In genomic region chr7:104943502-104944343, GRCh38 we compare ENCODE assay signal across 8 cellular contexts.
A peak's percentile ranks its signal among the peaks of the same experiment; 100 is the strongest.
DNase-seq lines count a peak whose midpoint lies in the region; ATAC-seq and TF ChIP-seq lines count a peak whose summit lies in the region.

No MANE protein-coding gene starts in this region.

- no peaks in the 10 kb centered on the region for H3K36me3 ChIP-seq in SK-N-SH (replicated peaks in 1 of 2; ENCODE audit: control insufficient read depth in 1 of 2, insufficient read depth in 2 of 2, low read length in 1 of 2)
- no peaks in the 10 kb centered on the region for H3K36me3 ChIP-seq in kidney epithelial cell (ENCODE audit: control insufficient read depth, insufficient read depth, low read length)

- DNase-seq in A172 (ENCODE audit: low spot score), result peak; percentile 97
- DNase-seq in SK-N-SH, result peak; percentile 73
- peak; percentile 68 for DNase-seq in activated naive CD8-positive, alpha-beta T cell treated with anti-CD3 and anti-CD28 coated beads, Interleukin-2, amount 10 ng/mL, durations not matched to agents 7 days and 5 days
- DNase-seq in kidney epithelial cell (ENCODE audit: low read depth), result peak; percentile 60
- DNase-seq in stimulated activated CD4-positive, alpha-beta T cell treated with anti-CD3 and anti-CD28 coated beads, TNF-alpha, amount 100 ng/mL, for 1 hour (ENCODE audit: low read depth in 3 of 3, low spot score in 1 of 3), result peak; percentile 7 to 28 (median 17)
- no peak for DNase-seq in NCI-H1694 treated with DMSO at 0.1 percent for 48 hours (lab: John Stamatoyannopoulos, UW)

- peaks cover 58% of the 10 kb centered on the region for H3K4me1 Mint-ChIP-seq in activated naive CD8-positive, alpha-beta T cell treated with anti-CD3 and anti-CD28 coated beads, Interleukin-2, amount 10 ng/mL, durations not matched to agents 7 days and 5 days

- no peaks in the 10 kb centered on the region for H3K9me3 Mint-ChIP-seq in activated naive CD8-positive, alpha-beta T cell treated with anti-CD3 and anti-CD28 coated beads, Interleukin-2, amount 10 ng/mL, durations not matched to agents 7 days and 5 days

- TF ChIP-seq RAD21 in SK-N-SH (IDR thresholded peaks at IDR 0.05; ENCODE audit: low read length), result no peak

- H3K4me3 ChIP-seq in SK-N-SH (ENCODE audit: low read depth in 2 of 2, low read length in 1 of 2), result no peak overlapping the region
- no peak overlapping the region for H3K4me3 ChIP-seq in kidney epithelial cell (ENCODE audit: low read depth, low read length)

- H3K9ac ChIP-seq in SK-N-SH, result 0 out of 2 replicates have a peak overlapping the region, but pooled peaks have one; percentile 53

- H3K27ac ChIP-seq in SK-N-SH (ENCODE audit: low read depth in 2 of 2, low read length in 1 of 2), result peak overlapping the region; percentile 83 to 92; a peak in 3 of 4 replicates

- no peak for TF ChIP-seq CTCF in SK-N-SH (IDR thresholded peaks at IDR 0.05)
- TF ChIP-seq CTCF in kidney epithelial cell (IDR thresholded peaks at IDR 0.05; ENCODE audit: insufficient read depth, low read length, poor library complexity, severe bottlenecking), result no peak

- H3K27ac Mint-ChIP-seq in activated naive CD8-positive, alpha-beta T cell treated with anti-CD3 and anti-CD28 coated beads, Interleukin-2, amount 10 ng/mL, durations not matched to agents 7 days and 5 days, result peak overlapping the region; percentile 100

- H3K27me3 Mint-ChIP-seq in activated naive CD8-positive, alpha-beta T cell treated with anti-CD3 and anti-CD28 coated beads, Interleukin-2, amount 10 ng/mL, durations not matched to agents 7 days and 5 days, result no peaks in the 10 kb centered on the region

- peaks cover 15 to 23% of the 10 kb centered on the region in 2 experiments; a peak in 3 of 4 replicates for H3K4me1 ChIP-seq in SK-N-SH (ENCODE audit: control insufficient read depth in 1 of 2, insufficient read depth in 2 of 2, low read depth in 1 of 2, low read length in 1 of 2)

- TF ChIP-seq EP300 in SK-N-SH (IDR thresholded peaks at IDR 0.05; ENCODE audit: borderline replicate concordance in 1 of 2, low read depth in 1 of 2, low read length in 1 of 2), result peak in 1 of 2 experiments; percentile 80; a peak in 2 of 4 replicates

- H3K27me3 ChIP-seq in SK-N-SH (ENCODE audit: insufficient read depth), result no peaks in the 10 kb centered on the region
- no peaks in the 10 kb centered on the region for H3K27me3 ChIP-seq in kidney epithelial cell (ENCODE audit: control insufficient read depth, insufficient read depth, low read length)

- H3K4me2 ChIP-seq in SK-N-SH, result no peak overlapping the region

- ATAC-seq in GM19351 (IDR thresholded peaks at IDR 0.05; ENCODE audit: unreplicated experiment) (peak; percentile 54), HG03460 (IDR thresholded peaks at IDR 0.05; ENCODE audit: unreplicated experiment) (peak; percentile 43)
- ATAC-seq in activated naive CD8-positive, alpha-beta T cell treated with anti-CD3 and anti-CD28 coated beads, Interleukin-2, amount 10 ng/mL, durations not matched to agents 7 days and 5 days (ENCODE audit: low read depth), result peak; percentile 56

- CTCF ChIA-PET in SK-N-SH (lab: Yijun Ruan, JAX), result interaction anchor here (0.6 to 1.6 kb wide), 4 partner anchors 12 to 683 kb away, joined by 3 read pairs; no protein-coding TSS in a partner anchor

- peaks cover 4% of the 10 kb centered on the region for H3K36me3 Mint-ChIP-seq in activated naive CD8-positive, alpha-beta T cell treated with anti-CD3 and anti-CD28 coated beads, Interleukin-2, amount 10 ng/mL, durations not matched to agents 7 days and 5 days

- H3K9me2 ChIP-seq in SK-N-SH, result no peaks in the 10 kb centered on the region

- no peaks in the 10 kb centered on the region for H4K20me1 ChIP-seq in SK-N-SH (ENCODE audit: insufficient read depth)

- no peaks in the 10 kb centered on the region for H3K9me3 ChIP-seq in SK-N-SH

- WGBS in SK-N-SH (ENCODE audit: low lambda C conversion rate), result 73% methylated on average over 12 of the region's 12 CpGs

- peak overlapping the region; percentile 92 for H3K4me3 Mint-ChIP-seq in activated naive CD8-positive, alpha-beta T cell treated with anti-CD3 and anti-CD28 coated beads, Interleukin-2, amount 10 ng/mL, durations not matched to agents 7 days and 5 days

- peaks cover 11% of the 10 kb centered on the region for H3F3A ChIP-seq in SK-N-SH (replicated peaks; ENCODE audit: insufficient read depth)

- POLR2A ChIA-PET in SK-N-SH (lab: Yijun Ruan, JAX), result no interaction called here
- POLR2A ChIA-PET in activated naive CD8-positive, alpha-beta T cell treated with anti-CD3 and anti-CD28 coated beads, Interleukin-2, amount 10 ng/mL, durations not matched to agents 7 days and 5 days (lab: Charles Lee), result interaction anchor here (0.8 to 10.2 kb wide), 10 partner anchors 12 to 588 kb away, joined by 3 to 143 read pairs (median 4); partner anchors contain the start of genes KMT2E and RINT1

- peak overlapping the region; percentile 71; the same call in 1 of the 2 replicates for H2AFZ ChIP-seq in SK-N-SH (ENCODE audit: low read depth)

- H3K79me2 ChIP-seq in SK-N-SH (ENCODE audit: insufficient read depth), result no peaks in the 10 kb centered on the region

TF ChIP-seq in SK-N-SH, 30 proteins besides CTCF, POLR2A, EP300 and RAD21 (continues in another document):
- TF ChIP-seq SIN3A (IDR thresholded peaks at IDR 0.05; ENCODE audit: borderline replicate concordance, low read depth, low read length) (no peak), MAX (IDR thresholded peaks at IDR 0.05; ENCODE audit: low read depth) (no peak), NFIC (IDR thresholded peaks at IDR 0.05; ENCODE audit: borderline replicate concordance) (peak; percentile 75), SMC3 (IDR thresholded peaks at IDR 0.05; ENCODE audit: low read depth, low read length) (no peak), ZBTB33 (IDR thresholded peaks at IDR 0.05; ENCODE audit: borderline replicate concordance, low read depth) (no peak), GATA2 (CRISPR knock-in tag; IDR thresholded peaks at IDR 0.05) (peak; percentile 26; the same call in 1 of the 2 replicates), POLR2AphosphoS5 (IDR thresholded peaks at IDR 0.05; ENCODE audit: low read depth, low read length) (no peak), TAF1 (IDR thresholded peaks at IDR 0.05; ENCODE audit: borderline replicate concordance, low read depth, low read length) (no peak), MXI1 (IDR thresholded peaks at IDR 0.05; ENCODE audit: low read depth, low read length) (no peak), YY1 (IDR thresholded peaks at IDR 0.05; ENCODE audit: low read depth) (no peak), FOSL2 (IDR thresholded peaks at IDR 0.05; ENCODE audit: borderline replicate concordance, low read depth) (no peak), TEAD4 (IDR thresholded peaks at IDR 0.05; ENCODE audit: borderline replicate concordance, insufficient read depth) (no peak), ELF1 (IDR thresholded peaks at IDR 0.05) (no peak), RFX5 (IDR thresholded peaks at IDR 0.05; ENCODE audit: low read length) (no peak), PBX3 (IDR thresholded peaks at IDR 0.05) (peak; percentile 26; the same call in 1 of the 2 replicates), GABPA (IDR thresholded peaks at IDR 0.05; ENCODE audit: low read depth) (no peak), MEF2A (IDR thresholded peaks at IDR 0.05; ENCODE audit: borderline replicate concordance, low read depth) (no peak), NRF1 (IDR thresholded peaks at IDR 0.05; ENCODE audit: low read depth, low read length) (no peak), RCOR1 (IDR thresholded peaks at IDR 0.05; ENCODE audit: low read length) (peak; percentile 73), FOXJ3 (CRISPR knock-in tag; IDR thresholded peaks at IDR 0.05) (no peak), USF1 (IDR thresholded peaks at IDR 0.05; ENCODE audit: borderline replicate concordance, low read depth) (no peak), EZH2phosphoT487 (IDR thresholded peaks at IDR 0.05; ENCODE audit: borderline replicate concordance, low read depth) (no peak), JUND (IDR thresholded peaks at IDR 0.05) (no peak), CHD2 (IDR thresholded peaks at IDR 0.05; ENCODE audit: low read length, partially characterized antibody) (peak; percentile 53), RXRA (IDR thresholded peaks at IDR 0.05; ENCODE audit: borderline replicate concordance, low read depth) (no peak)
